Comparison of ENCODE assay signal across 18 cellular contexts in genomic region chr16:27476240-27476639, GRCh38.
DNase-seq lines count a peak whose midpoint lies in the region; ATAC-seq, FAIRE-seq and TF ChIP-seq lines count a peak whose summit lies in the region.
"Had no signal": no experiment of that assay in that cellular context is flagged by ENCODE, and none has a peak within 500 bp of the region (broad histone marks: within the 10 kb centered on the region; RNA-seq: fewer than 3 reads in every experiment).

No MANE protein-coding gene starts in this region.

- H3K27me3 ChIP-seq in SJCRH30 (no peaks in the 10 kb centered on the region), osteoblast (ENCODE audit: insufficient read depth, low read length) (no peaks in the 10 kb centered on the region)

- in situ Hi-C loops in ACHN (cut with HindIII; ENCODE audit: low pct_ligation_motif_present, low pct_unique_long_range_greater_than_20kb, low sequenced_read_pairs) (no loop called here), GM13976 (cut with MboI; ENCODE audit: low sequenced_read_pairs, unreplicated experiment) (no loop called here)

- ATAC-seq in GM19023 (IDR thresholded peaks at IDR 0.05; ENCODE audit: unreplicated experiment) (no peak), HG03025 (IDR thresholded peaks at IDR 0.05; ENCODE audit: low FRiP score, unreplicated experiment) (no peak)

- no peak overlapping the region for H2AFZ ChIP-seq in osteoblast (ENCODE audit: low read length)

- H3K36me3 ChIP-seq in SJCRH30 (peaks cover 70% of the 10 kb centered on the region), osteoblast (ENCODE audit: insufficient read depth, low read length) (peaks cover 74% of the 10 kb centered on the region)

- no peaks in the 10 kb centered on the region for H4K20me1 ChIP-seq in osteoblast (ENCODE audit: insufficient read depth, low read length)

- H3K27ac ChIP-seq in SJCRH30 (0 out of 2 replicates have a peak overlapping the region, but pooled peaks have one; percentile 3), epithelial cell of prostate (peak overlapping the region; percentile 26), osteoblast (ENCODE audit: low read depth, low read length) (peak overlapping the region; percentile 81)
- H3K27ac ChIP-seq: SK-N-MC had no signal

- no peaks in the 10 kb centered on the region for H3K79me2 ChIP-seq in osteoblast (ENCODE audit: insufficient read depth, low read length)

- peak; percentile 18 for DNase-seq in ACHN
- no peak for DNase-seq in SJCRH30
- DNase-seq in epithelial cell of prostate (ENCODE audit: low read depth, low spot score): no peak
- no peak for DNase-seq in osteoblast (ENCODE audit: insufficient read length, low spot score, missing footprints)
- DNase-seq in GM13976 (ENCODE audit: low spot score): no peak
- no peak for DNase-seq in RCC 7860 (ENCODE audit: low spot score)
- DNase-seq: C1 segment of cervical spinal cord, DMS 273 treated with DMSO at 0.1 percent for 48 hours, H7, KG1, NCI-H1417 treated with DMSO at 0.1 percent for 48 hours, NCI-H1930, NCI-H2171 treated with DMSO at 0.1 percent for 48 hours, NCI-H510A, NCI-H774 had no signal

- peaks cover 6% of the 10 kb centered on the region; the same call in 1 of the 2 replicates for H3K4me1 ChIP-seq in SJCRH30
- H3K4me1 ChIP-seq in osteoblast (ENCODE audit: insufficient read depth, low read length): peaks cover 23% of the 10 kb centered on the region

- H3K9me3 ChIP-seq in SJCRH30 (replicated peaks) (no peaks in the 10 kb centered on the region), osteoblast (ENCODE audit: low read depth, low read length) (no peaks in the 10 kb centered on the region)

- H3K4me2 ChIP-seq in osteoblast (ENCODE audit: insufficient read depth, low read length): peak overlapping the region; percentile 59

- TF ChIP-seq CTCF in osteoblast (IDR thresholded peaks at IDR 0.05; ENCODE audit: extremely low read depth, low read depth, low read length): no peak
- no peak for TF ChIP-seq CTCF in GM13976 (IDR thresholded peaks at IDR 0.05; ENCODE audit: borderline replicate concordance, control extremely low read depth, extremely low read depth, insufficient read depth, missing control alignments)

- FAIRE-seq in RCC 7860 (lab: Jason Lieb, UNC): no peak

- H3K4me3 ChIP-seq in SJCRH30 (no peak overlapping the region), osteoblast (ENCODE audit: insufficient read depth, low read length) (no peak overlapping the region)
- H3K4me3 ChIP-seq: SK-N-MC had no signal

Comparison
In these comparisons a context has a peak if more than half of its experiments do, and no peak if none do; other contexts are left out.
1. H3K27ac ChIP-seq: peak in every context shown above with its lines; median percentile 81 in osteoblast; 26 in epithelial cell of prostate; 3 in SJCRH30.